ENCODE assay signal across 11 cellular contexts in the genomic region with DNA sequence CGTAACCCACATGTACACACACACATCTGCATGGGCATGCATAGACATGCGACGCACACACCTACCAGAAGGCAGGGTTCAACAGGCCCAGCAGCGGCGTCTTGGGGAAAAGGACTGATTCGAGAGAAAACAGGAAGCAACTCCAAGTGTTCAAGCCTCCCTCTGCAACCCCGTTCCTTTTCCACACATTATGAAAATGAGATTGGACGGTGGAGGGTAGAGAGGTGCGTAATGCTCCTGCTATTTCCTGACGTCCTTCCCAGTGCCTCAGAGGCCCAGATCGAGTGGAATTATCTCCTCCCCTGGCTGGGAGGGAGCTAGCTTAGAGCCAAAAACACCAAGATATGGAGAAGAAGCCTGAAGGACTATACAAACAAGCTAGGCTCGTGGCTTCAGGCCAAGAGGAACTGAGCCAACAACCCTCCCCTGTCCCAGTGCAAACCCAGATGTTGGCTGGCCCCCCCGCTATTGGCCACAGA.
DNase-seq lines count a peak whose midpoint lies in the region; ATAC-seq and TF ChIP-seq lines count a peak whose summit lies in the region.
"Had no signal": no experiment of that assay in that cellular context is flagged by ENCODE, and none has a peak within 500 bp of the region (broad histone marks: within the 10 kb centered on the region; RNA-seq: fewer than 3 reads in every experiment).

No MANE protein-coding gene starts in this region.

- no peak for TF ChIP-seq CTCF in AG09319 (IDR thresholded peaks at IDR 0.05; ENCODE audit: low read depth, low read length)
- no peak for TF ChIP-seq CTCF in fibroblast of mammary gland (conservative IDR thresholded peaks at IDR 0.05; ENCODE audit: control insufficient read depth, insufficient read depth, low read depth, low read length)
- no peak for TF ChIP-seq CTCF in omental fat pad (IDR thresholded peaks at IDR 0.05)

- ATAC-seq in omental fat pad (ENCODE audit: low FRiP score), result peak; percentile 94
- no peak for ATAC-seq in GM19397 (IDR thresholded peaks at IDR 0.05; ENCODE audit: unreplicated experiment)

- no peak overlapping the region for H3K27ac ChIP-seq in SJCRH30
- H3K27ac ChIP-seq: cardiac muscle cell had no signal

- H3K36me3 ChIP-seq in SJCRH30, result no peaks in the 10 kb centered on the region
- H3K36me3 ChIP-seq: cardiac muscle cell had no signal

- H3K4me1 ChIP-seq in SJCRH30, result peaks cover 31% of the 10 kb centered on the region

- no peaks in the 10 kb centered on the region for H3K27me3 ChIP-seq in SJCRH30
- H3K27me3 ChIP-seq: cardiac muscle cell had no signal

- DNase-seq in AG09319 (ENCODE audit: extremely low read depth, low read depth) (peak; percentile 74), SJCRH30 (peak; percentile 32 to 49), fibroblast of mammary gland (ENCODE audit: low read depth) (peak; percentile 94), omental fat pad (ENCODE audit: low spot score) (peak; percentile 67), GM19240 (ENCODE audit: insufficient read length, low spot score) (no peak), NCI-H1417 treated with DMSO at 0.1 percent for 48 hours (lab: John Stamatoyannopoulos, UW) (no peak)
- DNase-seq in activated naive CD4-positive, alpha-beta T cell (lab: John Stamatoyannopoulos, UW), result no peak
- DNase-seq: activated CD4-positive, alpha-beta T cell treated with anti-CD3 and anti-CD28 coated beads for 1 hour; NCI-H345 had no signal

- H3K9me3 ChIP-seq in SJCRH30 (replicated peaks), result no peaks in the 10 kb centered on the region

- H3K4me3 ChIP-seq in SJCRH30 (no peak overlapping the region), fibroblast of mammary gland (ENCODE audit: control insufficient read depth, low read depth, low read length) (no peak overlapping the region)
- H3K4me3 ChIP-seq: cardiac muscle cell had no signal

Comparison
In these comparisons a context has a peak if more than half of its experiments do, and no peak if none do; other contexts are left out.
1. DNase-seq: peak in AG09319 (single experiment), SJCRH30 (2 of 2), fibroblast of mammary gland (single experiment) and omental fat pad (single experiment); none in activated naive CD4-positive, alpha-beta T cell (0 of 4), GM19240 (single experiment) and NCI-H1417 treated with DMSO at 0.1 percent for 48 hours (single experiment).